In genomic region chr9:127844821-127845359, GRCh38 we compare ENCODE assay signal across 12 cellular contexts. TPM values are rescaled to one million over a fixed set of nuclear protein-coding genes. Genes with fewer than 3 reads are reported as not detected.
A peak's percentile ranks its signal among the peaks of the same experiment; 100 is the strongest.
DNase-seq lines count a peak whose midpoint lies in the region; TF ChIP-seq lines count a peak whose summit lies in the region.
"Had no signal": no experiment of that assay in that cellular context is flagged by ENCODE, and none has a peak within 500 bp of the region (broad histone marks: within the 10 kb centered on the region; RNA-seq: fewer than 3 reads in every experiment).

No MANE protein-coding gene starts in this region.

- DNase-seq in EL, result peak; percentile 21
- DNase-seq in choroid plexus epithelial cell (ENCODE audit: low read depth), result peak; percentile 61
- peak; percentile 59 for DNase-seq in iPS-NIHi7 (ENCODE audit: extremely low spot score)
- DNase-seq in renal cortical epithelial cell (ENCODE audit: low read depth), result peak; percentile 33
- no peak for DNase-seq in activated CD4-positive, CD25-positive, alpha-beta regulatory T cell treated with anti-CD3 and anti-CD28 coated beads, Interleukin-2, amount 50 U/mL, for 72 hours
- DNase-seq in activated CD4-positive, alpha-beta T cell treated with anti-CD3 and anti-CD28 coated beads for 1 hour, result no peak
- DNase-seq in activated T-cell treated with anti-CD3 and anti-CD28 coated beads, Interleukin-2, amount 50 U/mL, for 48 hours, result no peak
- DNase-seq in NCI-H187 treated with DMSO at 0.1 percent for 48 hours (lab: John Stamatoyannopoulos, UW), result no peak
- DNase-seq: activated CD4-positive, alpha-beta T cell treated with anti-CD3 and anti-CD28 coated beads, Interleukin-2, amount 10 ng/mL, durations not matched to agents 24 days and 14 days; naive B cell; SJCRH30; stimulated activated CD4-positive, alpha-beta T cell treated with anti-CD3 and anti-CD28 coated beads, Interleukin-4, amount 100 ng/mL, for 24 hours had no signal

- TF ChIP-seq CTCF in choroid plexus epithelial cell (conservative IDR thresholded peaks at IDR 0.05; ENCODE audit: low read depth, low read length), result no peak

- no peak overlapping the region for H3K4me3 ChIP-seq in choroid plexus epithelial cell (ENCODE audit: low read depth, low read length)
- H3K4me3 ChIP-seq: SJCRH30 had no signal

RNA-seq across cellular contexts. Expression of gene ENG, which starts 9.6 kb away (rescaled TPM):
- 0.87 and 6.8 TPM in 2 replicates for total RNA-seq in renal cortical epithelial cell

RNA-seq across cellular contexts. Expression of gene AK1, which starts 32.6 kb away (rescaled TPM):
- 37.3 and 43.8 TPM in 2 replicates for total RNA-seq in renal cortical epithelial cell

RNA-seq across cellular contexts. Expression of gene FPGS, which starts 42.2 kb away (rescaled TPM):
- 75.2 and 136 TPM in 2 replicates for total RNA-seq in renal cortical epithelial cell

RNA-seq across cellular contexts. Expression of gene ST6GALNAC6, which starts 54.5 kb away (rescaled TPM):
- total RNA-seq in renal cortical epithelial cell, result 23.1 and 30.5 TPM in 2 replicates

RNA-seq across cellular contexts. Expression of gene CDK9, which starts 59.1 kb away (rescaled TPM):
- total RNA-seq in renal cortical epithelial cell, result 43.6 and 69.1 TPM in 2 replicates

Comparison
In these comparisons a context has a peak if more than half of its experiments do, and no peak if none do; other contexts are left out.
1. DNase-seq: peak in EL (single experiment), choroid plexus epithelial cell (single experiment), iPS-NIHi7 (single experiment) and renal cortical epithelial cell (single experiment); none in activated CD4-positive, CD25-positive, alpha-beta regulatory T cell treated with anti-CD3 and anti-CD28 coated beads, Interleukin-2, amount 50 U/mL, for 72 hours (single experiment), activated CD4-positive, alpha-beta T cell treated with anti-CD3 and anti-CD28 coated beads for 1 hour (single experiment), activated T-cell treated with anti-CD3 and anti-CD28 coated beads, Interleukin-2, amount 50 U/mL, for 48 hours (0 of 2) and NCI-H187 treated with DMSO at 0.1 percent for 48 hours (single experiment).